21 cellular contexts compared by ENCODE assay signal in the genomic region with DNA sequence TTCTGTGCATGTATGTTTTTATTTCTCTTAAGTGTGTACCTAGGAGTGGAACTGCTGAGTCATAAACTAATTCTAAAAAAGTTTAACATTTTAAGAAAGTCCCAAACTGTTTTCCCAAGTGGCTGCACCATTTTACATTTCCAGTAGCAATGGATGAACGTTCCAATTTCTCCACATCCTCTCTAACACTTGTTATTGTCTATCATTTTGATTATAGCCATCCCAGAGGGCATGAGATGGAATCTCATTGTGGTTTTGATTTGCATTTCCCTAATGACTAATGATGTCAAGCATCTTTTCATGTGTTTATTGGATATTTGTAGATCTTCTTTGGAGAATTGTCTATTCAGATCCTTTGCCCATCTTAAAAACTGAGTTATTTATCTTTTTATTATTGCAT.
"Had no signal": no experiment of that assay in that cellular context is flagged by ENCODE, and none has a peak within 500 bp of the region (broad histone marks: within the 10 kb centered on the region; RNA-seq: fewer than 3 reads in every experiment).

No MANE protein-coding gene starts in this region.

- H3K27me3 ChIP-seq: ascending aorta, body of pancreas had no signal

- H3K9ac ChIP-seq: KMS-11 had no signal

- H3K36me3 ChIP-seq: ascending aorta had no signal

- H3K4me2 ChIP-seq: KMS-11 had no signal

- H3K4me3 ChIP-seq: ascending aorta, body of pancreas had no signal

- H3K9me3 ChIP-seq: ascending aorta, body of pancreas had no signal

- H3K4me1 ChIP-seq: ascending aorta, body of pancreas had no signal

- DNase-seq: activated CD4-positive, alpha-beta T cell treated with anti-CD3 and anti-CD28 coated beads for 1 hour; activated CD4-positive, alpha-beta T cell treated with anti-CD3 and anti-CD28 coated beads, Interleukin-2, amount 10 ng/mL, durations not matched to agents 24 days and 14 days; activated CD4-positive, alpha-beta T cell treated with anti-CD3 and anti-CD28 coated beads, Interleukin-2, amount 50 U/mL, for 48 hours; activated CD8-positive, alpha-beta memory T cell treated with anti-CD3 and anti-CD28 coated beads, Interleukin-2, amount 10 ng/mL, durations not matched to agents 7 days and 5 days; activated effector memory CD4-positive, alpha-beta T cell treated with Interleukin-2 at 50 U/mL for 16 hours; activated naive CD4-positive, alpha-beta T cell; activated T-cell treated with anti-CD3 and anti-CD28 coated beads, Interleukin-2, amount 50 U/mL, for 24 hours; amniotic stem cell; body of pancreas; NCI-H1105 treated with DMSO at 0.1 percent for 48 hours; NCI-H1436 treated with DMSO at 0.1 percent for 48 hours; NCI-H187; NCI-H2081; NCI-H510A treated with DMSO at 0.1 percent for 48 hours; PC-3; SHP77 treated with DMSO at 0.1 percent for 48 hours; T-helper 17 cell; T-helper 9 cell had no signal

- H3K27ac ChIP-seq: ascending aorta, body of pancreas, KMS-11 had no signal

- ATAC-seq: activated CD8-positive, alpha-beta memory T cell treated with anti-CD3 and anti-CD28 coated beads, Interleukin-2, amount 10 ng/mL, durations not matched to agents 7 days and 5 days; body of pancreas; PC-3; T-helper 17 cell; WTC11 had no signal
